8 cellular contexts compared by ENCODE assay signal in genomic region chr6:106360989-106361430, GRCh38. TPM values are rescaled to one million over a fixed set of nuclear protein-coding genes. Genes with fewer than 3 reads are reported as not detected.
DNase-seq lines count a peak whose midpoint lies in the region; ATAC-seq and TF ChIP-seq lines count a peak whose summit lies in the region.

No MANE protein-coding gene starts in this region.

- peaks cover 58% of the 10 kb centered on the region for H3K27me3 Mint-ChIP-seq in activated naive CD8-positive, alpha-beta T cell treated with anti-CD3 and anti-CD28 coated beads for 36 hours

- no peaks in the 10 kb centered on the region for H3K36me3 Mint-ChIP-seq in activated naive CD8-positive, alpha-beta T cell treated with anti-CD3 and anti-CD28 coated beads for 36 hours

- DNase-seq in AG09309 (ENCODE audit: low read depth) (no peak), NCI-H345 treated with DMSO at 0.1 percent for 48 hours (lab: John Stamatoyannopoulos, UW; ENCODE audit: unreplicated experiment) (peak; percentile 13), iPS-NIHi7 (ENCODE audit: extremely low spot score) (peak; percentile 37), KG1 (lab: John Stamatoyannopoulos, UW) (no peak), NCI-H226 (no peak)
- peak; percentile 43 for DNase-seq in activated naive CD8-positive, alpha-beta T cell treated with anti-CD3 and anti-CD28 coated beads for 36 hours
- peak; percentile 1 for DNase-seq in stimulated activated CD4-positive, alpha-beta T cell treated with anti-CD3 and anti-CD28 coated beads, Interleukin-2, amount 100 ng/mL, for 4 hours (ENCODE audit: low read depth)

- peak overlapping the region; percentile 28 for H3K4me3 ChIP-seq in AG09309 (ENCODE audit: control insufficient read depth, low read depth, low read length)

- peak overlapping the region; percentile 77 for H3K4me3 Mint-ChIP-seq in activated naive CD8-positive, alpha-beta T cell treated with anti-CD3 and anti-CD28 coated beads for 36 hours

- no peak for TF ChIP-seq CTCF in AG09309 (IDR thresholded peaks at IDR 0.05; ENCODE audit: control insufficient read depth, insufficient read depth, low read depth, low read length, missing control alignments)

- H3K27ac Mint-ChIP-seq in activated naive CD8-positive, alpha-beta T cell treated with anti-CD3 and anti-CD28 coated beads for 36 hours = no peak overlapping the region

- ATAC-seq in GM21447 (IDR thresholded peaks at IDR 0.05; ENCODE audit: unreplicated experiment) = peak; percentile 39

- no peaks in the 10 kb centered on the region for H3K9me3 Mint-ChIP-seq in activated naive CD8-positive, alpha-beta T cell treated with anti-CD3 and anti-CD28 coated beads for 36 hours

- H3K4me1 Mint-ChIP-seq in activated naive CD8-positive, alpha-beta T cell treated with anti-CD3 and anti-CD28 coated beads for 36 hours = peaks cover 9% of the 10 kb centered on the region

RNA-seq across cellular contexts. Expression of gene CRYBG1, which starts 0.5 kb away (rescaled TPM):
- 10 to 100 TPM; 20.3 to 20.4 TPM for total RNA-seq in activated naive CD8-positive, alpha-beta T cell treated with anti-CD3 and anti-CD28 coated beads for 36 hours

RNA-seq across cellular contexts. Expression of gene ATG5, which starts 35.5 kb away (rescaled TPM):
- 10 to 100 TPM; 36.9 to 41.8 TPM for total RNA-seq in activated naive CD8-positive, alpha-beta T cell treated with anti-CD3 and anti-CD28 coated beads for 36 hours

Comparison
In these comparisons a context has a peak if more than half of its experiments do, and no peak if none do; other contexts are left out.
1. DNase-seq: peak in NCI-H345 treated with DMSO at 0.1 percent for 48 hours (single experiment), activated naive CD8-positive, alpha-beta T cell treated with anti-CD3 and anti-CD28 coated beads for 36 hours (single experiment), iPS-NIHi7 (single experiment) and stimulated activated CD4-positive, alpha-beta T cell treated with anti-CD3 and anti-CD28 coated beads, Interleukin-2, amount 100 ng/mL, for 4 hours (single experiment); none in AG09309 (single experiment), KG1 (single experiment) and NCI-H226 (single experiment).